ENCODE assay signal across 1 cellular context in the genomic region with DNA sequence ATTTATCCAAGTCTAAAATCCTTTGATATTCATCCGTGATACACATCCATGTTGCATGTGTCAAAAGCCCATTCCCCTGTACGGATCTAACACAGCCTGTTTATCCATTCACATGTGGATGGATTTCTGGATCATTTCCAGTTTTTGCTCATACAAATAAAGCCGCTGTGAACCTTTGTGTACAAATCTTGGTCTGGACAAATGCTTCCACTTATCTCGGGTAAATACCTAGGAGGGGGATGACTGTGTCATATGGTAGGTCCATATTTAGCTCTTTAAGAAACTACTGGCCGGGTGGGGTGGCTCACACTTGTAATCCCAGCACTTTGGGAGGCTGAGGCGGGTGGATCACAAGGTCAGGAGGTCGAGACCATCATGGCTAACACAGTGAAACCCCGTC.
TF ChIP-seq lines count a peak whose summit lies in the region.

No MANE protein-coding gene starts in this region.

TF ChIP-seq in GM23338, 12 proteins besides CTCF, POLR2A, EP300 and RAD21 (continued from another document):
- no peak for TF ChIP-seq ZNF462 (CRISPR knock-in tag; IDR thresholded peaks at IDR 0.05)
- no peak for TF ChIP-seq JUNB (IDR thresholded peaks at IDR 0.05; ENCODE audit: unreplicated experiment)
- TF ChIP-seq ZNF331 (CRISPR knock-in tag; IDR thresholded peaks at IDR 0.05; ENCODE audit: low read depth) = no peak
